1 cellular context compared by ENCODE assay signal in the genomic region with DNA sequence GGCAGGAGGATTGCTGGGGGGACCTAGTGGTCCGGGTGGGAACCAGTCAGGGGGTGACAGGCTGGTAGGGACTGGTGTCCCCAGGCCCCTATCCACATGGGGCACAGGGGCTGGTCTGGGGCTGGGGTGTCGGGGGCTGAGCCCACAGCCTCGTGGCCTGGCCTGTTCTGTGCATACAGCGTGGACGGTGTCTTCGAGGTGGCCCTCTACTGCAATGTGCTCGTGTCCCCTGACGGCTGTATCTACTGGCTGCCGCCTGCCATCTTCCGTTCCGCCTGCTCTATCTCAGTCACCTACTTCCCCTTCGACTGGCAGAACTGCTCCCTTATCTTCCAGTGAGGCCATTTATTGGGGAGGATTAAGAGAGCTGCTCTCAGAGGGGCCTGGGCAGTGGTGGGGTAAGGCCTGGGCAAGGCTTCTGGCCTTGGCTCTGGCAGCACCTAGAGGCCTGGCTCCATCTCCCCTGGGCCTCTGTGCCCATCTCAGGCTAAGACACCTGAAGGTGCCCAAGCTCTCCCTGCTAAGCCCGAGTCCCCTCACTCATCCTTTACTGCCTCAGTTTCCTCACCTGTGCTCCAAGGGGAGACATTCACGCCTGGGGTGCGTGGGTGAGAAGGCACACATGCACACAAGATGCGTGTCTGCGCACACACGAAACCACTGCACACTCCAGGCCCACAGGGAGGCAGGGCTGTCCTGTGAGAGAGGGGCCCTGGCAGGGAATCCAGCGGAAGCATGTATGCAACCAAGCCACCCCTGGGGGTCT.
TF ChIP-seq lines count a peak whose summit lies in the region.

No MANE protein-coding gene starts in this region.

TF ChIP-seq in SK-N-SH, 30 proteins besides CTCF, POLR2A, EP300 and RAD21 (continued from another document):
- TF ChIP-seq, protein P1, sequence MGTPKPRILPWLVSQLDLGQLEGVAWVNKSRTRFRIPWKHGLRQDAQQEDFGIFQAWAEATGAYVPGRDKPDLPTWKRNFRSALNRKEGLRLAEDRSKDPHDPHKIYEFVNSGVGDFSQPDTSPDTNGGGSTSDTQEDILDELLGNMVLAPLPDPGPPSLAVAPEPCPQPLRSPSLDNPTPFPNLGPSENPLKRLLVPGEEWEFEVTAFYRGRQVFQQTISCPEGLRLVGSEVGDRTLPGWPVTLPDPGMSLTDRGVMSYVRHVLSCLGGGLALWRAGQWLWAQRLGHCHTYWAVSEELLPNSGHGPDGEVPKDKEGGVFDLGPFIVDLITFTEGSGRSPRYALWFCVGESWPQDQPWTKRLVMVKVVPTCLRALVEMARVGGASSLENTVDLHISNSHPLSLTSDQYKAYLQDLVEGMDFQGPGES (IDR thresholded peaks at IDR 0.05; ENCODE audit: low read depth, low read length): no peak
- TF ChIP-seq CHD2 (IDR thresholded peaks at IDR 0.05; ENCODE audit: low read length, partially characterized antibody): no peak
- TF ChIP-seq, protein P2, sequence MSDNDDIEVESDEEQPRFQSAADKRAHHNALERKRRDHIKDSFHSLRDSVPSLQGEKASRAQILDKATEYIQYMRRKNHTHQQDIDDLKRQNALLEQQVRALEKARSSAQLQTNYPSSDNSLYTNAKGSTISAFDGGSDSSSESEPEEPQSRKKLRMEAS (IDR thresholded peaks at IDR 0.05; ENCODE audit: low read depth): no peak
- TF ChIP-seq FOSL2 (IDR thresholded peaks at IDR 0.05; ENCODE audit: borderline replicate concordance, low read depth): no peak
- no peak for TF ChIP-seq TAF1 (IDR thresholded peaks at IDR 0.05; ENCODE audit: borderline replicate concordance, low read depth, low read length)
- TF ChIP-seq, protein P3, sequence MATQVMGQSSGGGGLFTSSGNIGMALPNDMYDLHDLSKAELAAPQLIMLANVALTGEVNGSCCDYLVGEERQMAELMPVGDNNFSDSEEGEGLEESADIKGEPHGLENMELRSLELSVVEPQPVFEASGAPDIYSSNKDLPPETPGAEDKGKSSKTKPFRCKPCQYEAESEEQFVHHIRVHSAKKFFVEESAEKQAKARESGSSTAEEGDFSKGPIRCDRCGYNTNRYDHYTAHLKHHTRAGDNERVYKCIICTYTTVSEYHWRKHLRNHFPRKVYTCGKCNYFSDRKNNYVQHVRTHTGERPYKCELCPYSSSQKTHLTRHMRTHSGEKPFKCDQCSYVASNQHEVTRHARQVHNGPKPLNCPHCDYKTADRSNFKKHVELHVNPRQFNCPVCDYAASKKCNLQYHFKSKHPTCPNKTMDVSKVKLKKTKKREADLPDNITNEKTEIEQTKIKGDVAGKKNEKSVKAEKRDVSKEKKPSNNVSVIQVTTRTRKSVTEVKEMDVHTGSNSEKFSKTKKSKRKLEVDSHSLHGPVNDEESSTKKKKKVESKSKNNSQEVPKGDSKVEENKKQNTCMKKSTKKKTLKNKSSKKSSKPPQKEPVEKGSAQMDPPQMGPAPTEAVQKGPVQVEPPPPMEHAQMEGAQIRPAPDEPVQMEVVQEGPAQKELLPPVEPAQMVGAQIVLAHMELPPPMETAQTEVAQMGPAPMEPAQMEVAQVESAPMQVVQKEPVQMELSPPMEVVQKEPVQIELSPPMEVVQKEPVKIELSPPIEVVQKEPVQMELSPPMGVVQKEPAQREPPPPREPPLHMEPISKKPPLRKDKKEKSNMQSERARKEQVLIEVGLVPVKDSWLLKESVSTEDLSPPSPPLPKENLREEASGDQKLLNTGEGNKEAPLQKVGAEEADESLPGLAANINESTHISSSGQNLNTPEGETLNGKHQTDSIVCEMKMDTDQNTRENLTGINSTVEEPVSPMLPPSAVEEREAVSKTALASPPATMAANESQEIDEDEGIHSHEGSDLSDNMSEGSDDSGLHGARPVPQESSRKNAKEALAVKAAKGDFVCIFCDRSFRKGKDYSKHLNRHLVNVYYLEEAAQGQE (IDR thresholded peaks at IDR 0.05; ENCODE audit: low read depth, low read length): no peak
- TF ChIP-seq MEF2A (IDR thresholded peaks at IDR 0.05; ENCODE audit: borderline replicate concordance, low read depth): no peak
TF ChIP-seq in SK-N-SH: peak in this region for 0.
